In the genomic region with DNA sequence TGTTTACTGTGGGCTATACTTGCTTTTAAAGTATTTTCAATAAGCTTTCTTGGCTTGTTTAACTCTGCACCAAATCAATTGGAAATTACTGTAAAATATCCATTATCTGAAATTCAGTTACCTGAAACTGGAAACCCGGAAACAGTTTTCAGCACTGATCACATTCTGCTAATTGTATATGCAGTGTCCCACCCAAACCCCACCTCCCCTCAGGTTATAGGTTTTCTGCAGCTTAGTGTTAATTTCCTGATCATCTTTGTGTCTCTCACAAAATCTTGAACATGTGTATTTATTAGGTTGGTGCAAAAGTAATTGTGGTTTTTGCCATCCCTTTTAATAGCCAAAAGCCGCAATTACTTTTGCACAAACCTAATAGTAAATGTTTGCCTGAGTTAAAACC, we compare ENCODE assay signal across 9 cellular contexts. TPM values are rescaled to one million over a fixed set of nuclear protein-coding genes. Genes with fewer than 3 reads are reported as not detected.
DNase-seq lines count a peak whose midpoint lies in the region; ATAC-seq and TF ChIP-seq lines count a peak whose summit lies in the region.
"Had no signal": no experiment of that assay in that cellular context is flagged by ENCODE, and none has a peak within 500 bp of the region (broad histone marks: within the 10 kb centered on the region; RNA-seq: fewer than 3 reads in every experiment).

No MANE protein-coding gene starts in this region.

- H2BK5ac ChIP-seq in mesendoderm (ENCODE audit: low read length), result no peak overlapping the region

- 57 to 71% (median 61%) methylated on average over 2 of the region's 2 CpGs for WGBS in heart left ventricle, 4 donors
- WGBS in mesendoderm (ENCODE audit: extremely low coverage, insufficient coverage, low lambda C conversion rate), result no CpG with 5 or more reads among the region's 2 CpGs

- H3K36me3 ChIP-seq in heart left ventricle, result no peaks in the 10 kb centered on the region
- H3K36me3 ChIP-seq in mesendoderm (ENCODE audit: control insufficient read depth, insufficient read depth, low read length), result no peaks in the 10 kb centered on the region
- no peaks in the 10 kb centered on the region for H3K36me3 ChIP-seq in upper lobe of right lung

- DNase-seq in heart left ventricle (no peak), cardiac septum (ENCODE audit: low spot score) (no peak), astrocyte of the spinal cord (ENCODE audit: low read depth, low spot score) (no peak), mesendoderm (no peak), upper lobe of right lung (no peak), islet precursor cell (no peak), foreskin melanocyte (no peak)
- DNase-seq: NCI-H226 had no signal

- in situ Hi-C loops in astrocyte of the spinal cord (cut with HindIII; ENCODE audit: low sequenced_read_pairs), result no loop called here

- no peak overlapping the region for H3K18ac ChIP-seq in mesendoderm (ENCODE audit: low read length)

- H3K79me2 ChIP-seq in mesendoderm (ENCODE audit: control insufficient read depth, insufficient read depth, low read length), result peaks cover 11% of the 10 kb centered on the region

- TF ChIP-seq CTCF in heart left ventricle (IDR thresholded peaks at IDR 0.05), result no peak
- TF ChIP-seq CTCF in astrocyte of the spinal cord (IDR thresholded peaks at IDR 0.05; ENCODE audit: low read depth, low read length), result no peak
- TF ChIP-seq CTCF in upper lobe of right lung (IDR thresholded peaks at IDR 0.05), result no peak

- no peak overlapping the region for H3K4ac ChIP-seq in mesendoderm (ENCODE audit: low read depth, low read length)

- H4K8ac ChIP-seq in mesendoderm (ENCODE audit: low read depth, low read length), result no peak overlapping the region

- peak overlapping the region; percentile 98 for H3K56ac ChIP-seq in mesendoderm (ENCODE audit: low read length)

- H3K4me2 ChIP-seq in mesendoderm (ENCODE audit: low read length), result peak overlapping the region; percentile 77

- no peaks in the 10 kb centered on the region for H3K79me1 ChIP-seq in mesendoderm (ENCODE audit: low read length)

- peak overlapping the region; percentile 90 for H3K9ac ChIP-seq in mesendoderm (ENCODE audit: low read length)

- H3K4me3 ChIP-seq in heart left ventricle, result peak overlapping the region; percentile 71 to 97 (median 87)
- H3K4me3 ChIP-seq in astrocyte of the spinal cord (ENCODE audit: low read depth, low read length), result peak overlapping the region; percentile 96
- H3K4me3 ChIP-seq in mesendoderm (ENCODE audit: low read length), result peak overlapping the region; percentile 47
- peak overlapping the region; percentile 70 for H3K4me3 ChIP-seq in upper lobe of right lung

- no peak for TF ChIP-seq POLR2A in heart left ventricle (IDR thresholded peaks at IDR 0.05)

- ATAC-seq in heart left ventricle (no peak), upper lobe of right lung (no peak), GM18517 (IDR thresholded peaks at IDR 0.05; ENCODE audit: unreplicated experiment) (no peak)

- H3K27me3 ChIP-seq in heart left ventricle, result no peaks in the 10 kb centered on the region
- no peaks in the 10 kb centered on the region for H3K27me3 ChIP-seq in mesendoderm (ENCODE audit: insufficient read depth, low read length, poor library complexity)
- H3K27me3 ChIP-seq in upper lobe of right lung, result no peaks in the 10 kb centered on the region

- no peak overlapping the region for H3K23ac ChIP-seq in mesendoderm (ENCODE audit: low read length)

- no peak overlapping the region for H2BK120ac ChIP-seq in mesendoderm (ENCODE audit: low read depth, low read length)

- no peak overlapping the region for H2BK15ac ChIP-seq in mesendoderm (replicated peaks; ENCODE audit: low read depth)

- H3K27ac ChIP-seq in heart left ventricle (peak overlapping the region in 5 of 12 donors; percentile 80 to 94 (median 83)), mesendoderm (ENCODE audit: low read depth, low read length) (no peak overlapping the region), upper lobe of right lung (peak overlapping the region; percentile 83)

- H3K9me3 ChIP-seq in heart left ventricle (peaks cover 0 to under 1% (median 0%) of the 10 kb centered on the region in 12 donors), upper lobe of right lung (no peaks in the 10 kb centered on the region)

- no peak overlapping the region for H4K5ac ChIP-seq in mesendoderm (ENCODE audit: low read length)

- H2AK5ac ChIP-seq in mesendoderm (ENCODE audit: low read length), result no peak overlapping the region

- peaks cover 4 to 53% (median 17%) of the 10 kb centered on the region in 12 donors for H3K4me1 ChIP-seq in heart left ventricle
- H3K4me1 ChIP-seq in mesendoderm (ENCODE audit: control insufficient read depth, low read depth, low read length), result no peaks in the 10 kb centered on the region
- H3K4me1 ChIP-seq in upper lobe of right lung, result peaks cover 24% of the 10 kb centered on the region

- intact Hi-C loops in heart left ventricle (cut with DNase I) (loop anchor here in 3 of 10 donors (5.0 to 10.0 kb wide), 3 partner anchors 66 to 259 kb away; a partner anchor contains a TSS), cardiac septum (cut with DNase I) (no loop called here), upper lobe of right lung (cut with DNase I) (no loop called here)

RNA-seq across cellular contexts. Expression of a gene that starts 1.3 kb away (rescaled TPM):
- total RNA-seq in heart left ventricle (10 to 100 TPM; 21.5 to 67.3 (median 35.7) TPM), cardiac septum (28.8 TPM), upper lobe of right lung (102 TPM)
- 10 to 100 TPM; 16.2 to 33.2 TPM for polyA plus RNA-seq in heart left ventricle
- polyA plus RNA-seq in mesendoderm (2013, experiment 1 of 2), result 52.7 TPM
- 55.1 TPM for polyA plus RNA-seq in mesendoderm (2013, experiment 2 of 2)
